ENCODE assay signal across 8 cellular contexts in genomic region chr1:40948741-40949528, GRCh38.
DNase-seq lines count a peak whose midpoint lies in the region; ATAC-seq lines count a peak whose summit lies in the region.

No MANE protein-coding gene starts in this region.

- H3K9me3 Mint-ChIP-seq in T-helper 2 cell treated with Interferon-gamma antibody and Interleukin-4, amounts not matched to agents 5 μg/mL and 100 μg/mL, for 36 hours = no peaks in the 10 kb centered on the region

- no peak overlapping the region for H3K4me3 Mint-ChIP-seq in T-helper 2 cell treated with Interferon-gamma antibody and Interleukin-4, amounts not matched to agents 5 μg/mL and 100 μg/mL, for 36 hours

- ATAC-seq in HG02678 (IDR thresholded peaks at IDR 0.05; ENCODE audit: unreplicated experiment) (no peak), HG03196 (IDR thresholded peaks at IDR 0.05; ENCODE audit: unreplicated experiment) (no peak)

- H3K27ac Mint-ChIP-seq in T-helper 2 cell treated with Interferon-gamma antibody and Interleukin-4, amounts not matched to agents 5 μg/mL and 100 μg/mL, for 36 hours = no peak overlapping the region

- peaks cover 12% of the 10 kb centered on the region for H3K4me1 Mint-ChIP-seq in T-helper 2 cell treated with Interferon-gamma antibody and Interleukin-4, amounts not matched to agents 5 μg/mL and 100 μg/mL, for 36 hours (ENCODE audit: low read depth)

- no peaks in the 10 kb centered on the region for H3K36me3 Mint-ChIP-seq in T-helper 2 cell treated with Interferon-gamma antibody and Interleukin-4, amounts not matched to agents 5 μg/mL and 100 μg/mL, for 36 hours (ENCODE audit: low read depth)

- peak; percentile 37 for DNase-seq in GM04503 (ENCODE audit: low read depth)
- peak; percentile 71 for DNase-seq in NAMALWA (ENCODE audit: low spot score)
- DNase-seq in T-helper 2 cell treated with Interferon-gamma antibody and Interleukin-4, amounts not matched to agents 5 μg/mL and 100 μg/mL, for 36 hours (ENCODE audit: low spot score) = peak; percentile 47
- peak; percentile 75 for DNase-seq in astrocyte of the hippocampus (ENCODE audit: low read depth, low spot score)
- DNase-seq in iPS-NIHi7 (ENCODE audit: extremely low spot score) = peak; percentile 71
- peak; percentile 30 to 49 for DNase-seq in stimulated activated CD4-positive, alpha-beta T cell treated with anti-CD3 and anti-CD28 coated beads, Interleukin-1b, Interleukin-23, amount 100 ng/mL, for 4 hours (ENCODE audit: low read depth in 2 of 2)

- H3K27me3 Mint-ChIP-seq in T-helper 2 cell treated with Interferon-gamma antibody and Interleukin-4, amounts not matched to agents 5 μg/mL and 100 μg/mL, for 36 hours (ENCODE audit: low read depth) = peaks cover 22% of the 10 kb centered on the region
